16 cellular contexts compared by ENCODE assay signal in the genomic region with DNA sequence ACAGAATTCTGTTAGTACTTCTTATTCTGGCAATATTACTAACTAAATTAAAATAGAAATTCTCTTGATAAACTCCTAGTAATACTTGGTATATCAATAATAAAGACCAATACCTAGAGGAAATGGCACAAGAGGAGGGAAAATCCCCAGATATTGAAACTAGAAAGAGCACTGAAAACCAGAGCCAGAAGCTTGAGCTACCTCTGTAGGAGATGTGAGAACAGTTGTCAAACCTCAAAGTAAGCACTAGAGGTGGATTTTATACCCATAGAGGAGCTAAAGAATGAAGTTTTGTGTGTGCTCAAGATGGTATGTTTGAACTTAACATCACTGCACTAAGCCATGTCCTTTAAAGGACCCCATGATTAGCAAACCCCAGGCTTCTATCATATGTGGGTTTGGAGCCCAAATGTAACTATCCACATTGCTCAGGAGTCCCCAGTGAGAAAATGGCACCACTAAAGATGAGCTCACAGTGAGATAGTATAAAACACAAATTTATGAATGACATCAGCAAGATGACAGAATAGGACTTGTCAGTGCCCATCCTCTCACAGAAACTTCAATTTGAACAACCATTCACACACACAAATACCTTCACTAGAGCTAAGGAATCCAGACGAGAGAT.
DNase-seq lines count a peak whose midpoint lies in the region; ATAC-seq and TF ChIP-seq lines count a peak whose summit lies in the region.
"Had no signal": no experiment of that assay in that cellular context is flagged by ENCODE, and none has a peak within 500 bp of the region (broad histone marks: within the 10 kb centered on the region; RNA-seq: fewer than 3 reads in every experiment).

No MANE protein-coding gene starts in this region.

- H3K4me1 Mint-ChIP-seq in neural progenitor cell: no peaks in the 10 kb centered on the region
- H3K4me1 Mint-ChIP-seq: activated naive CD8-positive, alpha-beta T cell treated with anti-CD3 and anti-CD28 coated beads for 36 hours had no signal

- H3K4me2 ChIP-seq in KMS-11 (peak overlapping the region; percentile 10; the same call in 1 of the 2 replicates), neural progenitor cell (no peak overlapping the region)

- H3K79me2 ChIP-seq in KMS-11 (ENCODE audit: insufficient read depth, low read depth) (no peaks in the 10 kb centered on the region), neural progenitor cell (ENCODE audit: low read depth) (no peaks in the 10 kb centered on the region)
- H3K79me2 ChIP-seq: parathyroid adenoma had no signal

- H3K4me3 ChIP-seq in KMS-11 (IDR thresholded peaks at IDR 0.05; ENCODE audit: insufficient read depth, low read depth, low read length) (no peak overlapping the region), neural progenitor cell (no peak overlapping the region)

- no peaks in the 10 kb centered on the region for H3K27me3 Mint-ChIP-seq in neural progenitor cell (ENCODE audit: insufficient read depth, low read depth)
- H3K27me3 Mint-ChIP-seq: activated naive CD8-positive, alpha-beta T cell treated with anti-CD3 and anti-CD28 coated beads for 36 hours; CD4-positive, alpha-beta T cell had no signal

- H4K20me1 ChIP-seq in KMS-11 (ENCODE audit: insufficient read depth) (no peaks in the 10 kb centered on the region), neural progenitor cell (ENCODE audit: low read depth) (peaks cover 9% of the 10 kb centered on the region)

- ATAC-seq in GM18870 (IDR thresholded peaks at IDR 0.05; ENCODE audit: unreplicated experiment): peak; percentile 98
- ATAC-seq in GM21515 (IDR thresholded peaks at IDR 0.05; ENCODE audit: unreplicated experiment): peak; percentile 94
- ATAC-seq in HG03039 (IDR thresholded peaks at IDR 0.05; ENCODE audit: unreplicated experiment): peak; percentile 78
- ATAC-seq: activated CD8-positive, alpha-beta T cell treated with anti-CD3 and anti-CD28 coated beads, Interleukin-2, amount 10 ng/mL, durations not matched to agents 7 days and 5 days had no signal

- no peak overlapping the region for H3K27ac ChIP-seq in KMS-11
- H3K27ac ChIP-seq in substantia nigra (ENCODE audit: low read depth, low read length, poor library complexity, severe bottlenecking): no peak overlapping the region
- no peak overlapping the region for H3K27ac ChIP-seq in neural progenitor cell
- H3K27ac ChIP-seq: parathyroid adenoma had no signal

- peaks cover 18% of the 10 kb centered on the region for H3K4me1 ChIP-seq in KMS-11 (ENCODE audit: low read depth, poor library complexity, severe bottlenecking)
- no peaks in the 10 kb centered on the region for H3K4me1 ChIP-seq in neural progenitor cell
- H3K4me1 ChIP-seq: parathyroid adenoma had no signal

- H3K27me3 ChIP-seq in KMS-11 (ENCODE audit: insufficient read depth, low read depth) (no peaks in the 10 kb centered on the region), neural progenitor cell (no peaks in the 10 kb centered on the region)

- no peaks in the 10 kb centered on the region for H3K9me3 Mint-ChIP-seq in neural progenitor cell
- H3K9me3 Mint-ChIP-seq: activated naive CD8-positive, alpha-beta T cell treated with anti-CD3 and anti-CD28 coated beads for 36 hours; CD4-positive, alpha-beta T cell; T-helper 2 cell treated with Interferon-gamma antibody and Interleukin-4, amounts not matched to agents 5 μg/mL and 100 μg/mL, for 36 hours had no signal

- DNase-seq in substantia nigra (lab: John Stamatoyannopoulos, UW) (no peak), AG08396 (ENCODE audit: low spot score) (no peak), neural progenitor cell (ENCODE audit: low spot score) (no peak)
- DNase-seq in activated T-cell treated with anti-CD3 and anti-CD28 coated beads, Interleukin-2, amount 50 U/mL, for 1 hour: no peak
- DNase-seq: activated CD8-positive, alpha-beta T cell treated with anti-CD3 and anti-CD28 coated beads, Interleukin-2, amount 10 ng/mL, durations not matched to agents 7 days and 5 days; activated naive CD8-positive, alpha-beta T cell treated with anti-CD3 and anti-CD28 coated beads for 36 hours; CD4-positive, alpha-beta T cell; H7; KBM-7; mammary epithelial cell had no signal

- H2AFZ ChIP-seq in KMS-11 (ENCODE audit: low read depth): no peak overlapping the region
- no peak overlapping the region for H2AFZ ChIP-seq in neural progenitor cell (replicated peaks)
- H2AFZ ChIP-seq: parathyroid adenoma had no signal

- H3K9me3 ChIP-seq in neural progenitor cell (ENCODE audit: low read depth): no peaks in the 10 kb centered on the region

- no peaks in the 10 kb centered on the region for H3F3A ChIP-seq in neural progenitor cell (ENCODE audit: low read depth)

- H3K27ac Mint-ChIP-seq in neural progenitor cell: no peak overlapping the region
- H3K27ac Mint-ChIP-seq: activated CD8-positive, alpha-beta T cell treated with anti-CD3 and anti-CD28 coated beads, Interleukin-2, amount 10 ng/mL, durations not matched to agents 7 days and 5 days; activated naive CD8-positive, alpha-beta T cell treated with anti-CD3 and anti-CD28 coated beads for 36 hours; CD4-positive, alpha-beta T cell; T-helper 2 cell treated with Interferon-gamma antibody and Interleukin-4, amounts not matched to agents 5 μg/mL and 100 μg/mL, for 36 hours had no signal

- H3K36me3 ChIP-seq in KMS-11 (ENCODE audit: insufficient read depth) (no peaks in the 10 kb centered on the region), neural progenitor cell (no peaks in the 10 kb centered on the region)

- no peak overlapping the region for H3K9ac ChIP-seq in KMS-11
- H3K9ac ChIP-seq in neural progenitor cell: no peak overlapping the region
- H3K9ac ChIP-seq: parathyroid adenoma had no signal

- TF ChIP-seq CTCF in KMS-11 (conservative IDR thresholded peaks at IDR 0.05; ENCODE audit: low read depth, low read length): no peak
- no peak for TF ChIP-seq CTCF in neural progenitor cell (IDR thresholded peaks at IDR 0.05)

- peaks cover 14% of the 10 kb centered on the region for H3K36me3 Mint-ChIP-seq in neural progenitor cell

- H3K4me3 Mint-ChIP-seq in neural progenitor cell: no peak overlapping the region
- H3K4me3 Mint-ChIP-seq: activated CD8-positive, alpha-beta T cell treated with anti-CD3 and anti-CD28 coated beads, Interleukin-2, amount 10 ng/mL, durations not matched to agents 7 days and 5 days; activated naive CD8-positive, alpha-beta T cell treated with anti-CD3 and anti-CD28 coated beads for 36 hours; CD4-positive, alpha-beta T cell; T-helper 2 cell treated with Interferon-gamma antibody and Interleukin-4, amounts not matched to agents 5 μg/mL and 100 μg/mL, for 36 hours had no signal
